ENCODE assay signal across 8 cellular contexts in genomic region chr17:42329025-42329976, GRCh38. TPM values are rescaled to one million over a fixed set of nuclear protein-coding genes. Genes with fewer than 3 reads are reported as not detected.
DNase-seq lines count a peak whose midpoint lies in the region; ATAC-seq and TF ChIP-seq lines count a peak whose summit lies in the region.

No MANE protein-coding gene starts in this region.

- H3K36me3 ChIP-seq in rectal smooth muscle tissue (ENCODE audit: control insufficient read depth, insufficient read depth, low read length) = peaks cover 24% of the 10 kb centered on the region

- H3K4me1 ChIP-seq in foreskin keratinocyte (peaks cover 28% of the 10 kb centered on the region), rectal smooth muscle tissue (ENCODE audit: control insufficient read depth, insufficient read depth, low read length) (peaks cover 16% of the 10 kb centered on the region)

- no peaks in the 10 kb centered on the region for H3K27me3 ChIP-seq in foreskin keratinocyte
- no peaks in the 10 kb centered on the region for H3K27me3 ChIP-seq in rectal smooth muscle tissue (ENCODE audit: control insufficient read depth, insufficient read depth, low read length)

- H3K27ac ChIP-seq in foreskin keratinocyte = peak overlapping the region; percentile 93
- H3K27ac ChIP-seq in rectal smooth muscle tissue (ENCODE audit: low read depth, low read length) = peak overlapping the region; percentile 48

- H3K9ac ChIP-seq in rectal smooth muscle tissue (ENCODE audit: low read length) = no peak overlapping the region

- in situ Hi-C loops in G401 (cut with HindIII; ENCODE audit: low sequenced_read_pairs) = no loop called here

- H3K4me3 ChIP-seq in rectal smooth muscle tissue (ENCODE audit: low read length) = no peak overlapping the region

- TF ChIP-seq CTCF in foreskin keratinocyte (conservative IDR thresholded peaks at IDR 0.05) = no peak

- peak; percentile 87 for ATAC-seq in SK-N-SH treated with all-trans-retinoic acid at 6 μM for 48 hours
- ATAC-seq in foreskin keratinocyte = peak; percentile 78
- no peak for ATAC-seq in stimulated activated naive CD8-positive, alpha-beta T cell treated with anti-CD3 and anti-CD28 coated beads, Interleukin-15, Interleukin-2, amounts not matched to agents 100 U/mL and 50 U/mL, for 24 hours

- DNase-seq in H4 (ENCODE audit: low spot score) (peak; percentile 48), foreskin keratinocyte (peak; percentile 75 to 88), G401 (ENCODE audit: low spot score) (no peak), NCI-H446 (lab: John Stamatoyannopoulos, UW) (no peak)
- no peak for DNase-seq in stimulated activated naive CD8-positive, alpha-beta T cell treated with anti-CD3 and anti-CD28 coated beads, Interleukin-15, Interleukin-2, amounts not matched to agents 100 U/mL and 50 U/mL, for 24 hours
- DNase-seq in activated CD4-positive, alpha-beta T cell treated with anti-CD3 and anti-CD28 coated beads for 4 hours = no peak

TF ChIP-seq in SK-N-SH treated with all-trans-retinoic acid at 6 μM for 48 hours, 23 proteins besides CTCF, POLR2A, EP300 and RAD21:
- TF ChIP-seq TOX (CRISPR knock-in tag; IDR thresholded peaks at IDR 0.05; ENCODE audit: borderline replicate concordance) (no peak), OSR1 (CRISPR knock-in tag; IDR thresholded peaks at IDR 0.05) (no peak)
- TF ChIP-seq, protein P1, sequence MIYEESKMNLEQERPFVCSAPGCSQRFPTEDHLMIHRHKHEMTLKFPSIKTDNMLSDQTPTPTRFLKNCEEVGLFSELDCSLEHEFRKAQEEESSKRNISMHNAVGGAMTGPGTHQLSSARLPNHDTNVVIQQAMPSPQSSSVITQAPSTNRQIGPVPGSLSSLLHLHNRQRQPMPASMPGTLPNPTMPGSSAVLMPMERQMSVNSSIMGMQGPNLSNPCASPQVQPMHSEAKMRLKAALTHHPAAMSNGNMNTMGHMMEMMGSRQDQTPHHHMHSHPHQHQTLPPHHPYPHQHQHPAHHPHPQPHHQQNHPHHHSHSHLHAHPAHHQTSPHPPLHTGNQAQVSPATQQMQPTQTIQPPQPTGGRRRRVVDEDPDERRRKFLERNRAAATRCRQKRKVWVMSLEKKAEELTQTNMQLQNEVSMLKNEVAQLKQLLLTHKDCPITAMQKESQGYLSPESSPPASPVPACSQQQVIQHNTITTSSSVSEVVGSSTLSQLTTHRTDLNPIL (CRISPR knock-in tag; IDR thresholded peaks at IDR 0.05; ENCODE audit: low read depth) = no peak

RNA-seq across cellular contexts. Expression of gene STAT5A, which starts 41.0 kb away (rescaled TPM):
- 0.35 and 0.41 TPM in 2 replicates for total RNA-seq in H4 (2014; rRNA removed; shearing (Covaris generic))
- total RNA-seq in foreskin keratinocyte = 1.2 and 1.3 TPM in 2 replicates
- 0.69 and 0.84 TPM in 2 replicates for polyA plus RNA-seq in foreskin keratinocyte
- 0.18 and 0.31 TPM in 2 replicates for total RNA-seq in G401 (2014; rRNA removed; shearing (Covaris generic))

RNA-seq across cellular contexts. Expression of gene STAT5B, which starts 53.1 kb away (rescaled TPM):
- 13.7 and 25.0 TPM in 2 replicates for total RNA-seq in H4 (2014; rRNA removed; shearing (Covaris generic))
- total RNA-seq in foreskin keratinocyte = 13.4 and 15.0 TPM in 2 replicates
- polyA plus RNA-seq in foreskin keratinocyte = 4.9 and 6.1 TPM in 2 replicates
- total RNA-seq in G401 (2014; rRNA removed; shearing (Covaris generic)) = 10.4 and 15.8 TPM in 2 replicates

RNA-seq across cellular contexts. Expression of gene STAT3, which starts 58.9 kb away (rescaled TPM):
- total RNA-seq in H4 (2014; rRNA removed; shearing (Covaris generic)) = 72.6 and 77.5 TPM in 2 replicates
- 76.6 and 77.7 TPM in 2 replicates for total RNA-seq in foreskin keratinocyte
- polyA plus RNA-seq in foreskin keratinocyte = 20.2 and 23.0 TPM in 2 replicates
- 48.8 and 58.5 TPM in 2 replicates for total RNA-seq in G401 (2014; rRNA removed; shearing (Covaris generic))

Comparison
In these comparisons a context has a peak if more than half of its experiments do, and no peak if none do; other contexts are left out.
1. DNase-seq: peak in H4 (single experiment) and foreskin keratinocyte (2 of 2); none in G401 (single experiment), NCI-H446 (0 of 2), stimulated activated naive CD8-positive, alpha-beta T cell treated with anti-CD3 and anti-CD28 coated beads, Interleukin-15, Interleukin-2, amounts not matched to agents 100 U/mL and 50 U/mL, for 24 hours (single experiment) and activated CD4-positive, alpha-beta T cell treated with anti-CD3 and anti-CD28 coated beads for 4 hours (0 of 2).